In genomic region chr3:11641683-11642407, GRCh38 we compare ENCODE assay signal across 8 cellular contexts. TPM values are rescaled to one million over a fixed set of nuclear protein-coding genes. Genes with fewer than 3 reads are reported as not detected.
DNase-seq lines count a peak whose midpoint lies in the region; ATAC-seq and TF ChIP-seq lines count a peak whose summit lies in the region.

No MANE protein-coding gene starts in this region.

- no peaks in the 10 kb centered on the region for H3K9me3 Mint-ChIP-seq in CD8-positive, alpha-beta T cell

- peaks cover 28% of the 10 kb centered on the region for H3K4me1 ChIP-seq in CD8-positive, alpha-beta T cell (ENCODE audit: insufficient read depth, low read length)

- peaks cover 51% of the 10 kb centered on the region for H3K4me1 Mint-ChIP-seq in CD8-positive, alpha-beta T cell (ENCODE audit: low read depth)

- no peaks in the 10 kb centered on the region for H3K9me3 ChIP-seq in CD8-positive, alpha-beta T cell (ENCODE audit: low read length)

- H3K27ac Mint-ChIP-seq in CD8-positive, alpha-beta T cell, result peak overlapping the region; percentile 99

- H3K4me3 ChIP-seq in CD8-positive, alpha-beta T cell (ENCODE audit: low read depth, low read length), result peak overlapping the region; percentile 82
- H3K4me3 ChIP-seq in HFF-Myc (replicated peaks; ENCODE audit: low read depth, low read length) (peak overlapping the region; percentile 79), fibroblast of villous mesenchyme (ENCODE audit: low read depth, low read length) (peak overlapping the region; percentile 84)

- no peaks in the 10 kb centered on the region for H3K36me3 ChIP-seq in CD8-positive, alpha-beta T cell (ENCODE audit: insufficient read depth, low read length)

- CTCF ChIA-PET in CD8-positive, alpha-beta T cell (lab: Charles Lee), result interaction anchor here (1.0 to 1.5 kb wide), 3 partner anchors 8 to 17 kb away, joined by 3 read pairs; no protein-coding TSS in a partner anchor

- H3K27me3 Mint-ChIP-seq in CD8-positive, alpha-beta T cell (ENCODE audit: low read depth), result no peaks in the 10 kb centered on the region

- H3K4me3 Mint-ChIP-seq in CD8-positive, alpha-beta T cell, result peak overlapping the region; percentile 99

- peaks cover 16% of the 10 kb centered on the region for H3K36me3 Mint-ChIP-seq in CD8-positive, alpha-beta T cell

- intact Hi-C loops in CD8-positive, alpha-beta T cell (cut with DNase I, micrococcal nuclease), result loop anchor here (2.0 to 10.0 kb wide), 10 partner anchors 17 to 915 kb away; partner anchors contain the start of genes ATG7 (in 2 of the 2), TAMM41 (in 2 of the 2), MKRN2 (in 1 of the 2) and TSEN2 (in 1 of the 2)

- H3K27ac ChIP-seq in CD8-positive, alpha-beta T cell (ENCODE audit: low read depth, low read length), result peak overlapping the region; percentile 85
- peak overlapping the region; percentile 95 for H3K27ac ChIP-seq in VCaP

- no peak for TF ChIP-seq CTCF in CD8-positive, alpha-beta T cell (IDR thresholded peaks at IDR 0.05)
- TF ChIP-seq CTCF in HFF-Myc (IDR thresholded peaks at IDR 0.05; ENCODE audit: low read depth, low read length, missing control alignments) (no peak), VCaP (conservative IDR thresholded peaks at IDR 0.05) (no peak), fibroblast of villous mesenchyme (IDR thresholded peaks at IDR 0.05; ENCODE audit: insufficient read depth, low read depth, low read length) (no peak)

- POLR2A ChIA-PET in CD8-positive, alpha-beta T cell (lab: Charles Lee), result no interaction called here

- H3K27me3 ChIP-seq in CD8-positive, alpha-beta T cell (ENCODE audit: insufficient read depth, low read length), result no peaks in the 10 kb centered on the region

- DNase-seq in CD8-positive, alpha-beta T cell, result peak in 1 of 7 experiments; percentile 33
- DNase-seq in HFF-Myc (ENCODE audit: extremely low read depth, low read depth), result no peak
- DNase-seq in fibroblast of villous mesenchyme (ENCODE audit: low read depth), result peak; percentile 83
- peak; percentile 66 for DNase-seq in pons (ENCODE audit: low spot score)
- no peak for DNase-seq in SKM-1 treated with dmso at 0.1 percent for 144 hours (lab: John Stamatoyannopoulos, UW; ENCODE audit: unreplicated experiment)

- peak; percentile 29 for ATAC-seq in CD8-positive, alpha-beta T cell
- ATAC-seq in HG03108 (IDR thresholded peaks at IDR 0.05; ENCODE audit: unreplicated experiment), result no peak
- no peak for ATAC-seq in GM19395 (IDR thresholded peaks at IDR 0.05; ENCODE audit: unreplicated experiment)

RNA-seq across cellular contexts. Expression of gene VGLL4, which starts 1.9 kb away (rescaled TPM):
- total RNA-seq in CD8-positive, alpha-beta T cell, result 10 to 100 TPM; 13.8 to 14.1 TPM
- total RNA-seq in fibroblast of villous mesenchyme, result 45.7 and 65.6 TPM in 2 replicates

Comparison
In these comparisons a context has a peak if more than half of its experiments do, and no peak if none do; other contexts are left out.
1. DNase-seq: peak in fibroblast of villous mesenchyme (single experiment) and pons (single experiment); none in HFF-Myc (single experiment) and SKM-1 treated with dmso at 0.1 percent for 144 hours (single experiment).
2. Peak in every context shown above with its lines, with median percentiles within 50 percentile points of each other: H3K4me3 ChIP-seq.